ENCODE assay signal across 3 cellular contexts in genomic region chr12:79508622-79509021, GRCh38.
TF ChIP-seq lines count a peak whose summit lies in the region.

No MANE protein-coding gene starts in this region.

TF ChIP-seq in A549, 52 proteins besides CTCF, POLR2A, EP300 and RAD21:
- TF ChIP-seq USF2 (IDR thresholded peaks at IDR 0.05) (no peak), JUNB (IDR thresholded peaks at IDR 0.05) (no peak), REST (IDR thresholded peaks at IDR 0.05) (no peak), CEBPB (IDR thresholded peaks at IDR 0.05) (no peak), CHD2 (IDR thresholded peaks at IDR 0.05; ENCODE audit: low read length, partially characterized antibody) (no peak), MAZ (IDR thresholded peaks at IDR 0.05; ENCODE audit: borderline replicate concordance, low read depth, low read length) (no peak), POLR2AphosphoS2 (conservative IDR thresholded peaks at IDR 0.05; ENCODE audit: low read length) (no peak), HEYL (CRISPR knock-in tag; IDR thresholded peaks at IDR 0.05) (no peak), HOXA7 (CRISPR knock-in tag; IDR thresholded peaks at IDR 0.05) (no peak), PHF8 (IDR thresholded peaks at IDR 0.05; ENCODE audit: borderline replicate concordance, low read depth) (no peak), KDM1A (IDR thresholded peaks at IDR 0.05; ENCODE audit: low read depth) (no peak), ZFP36 (IDR thresholded peaks at IDR 0.05; ENCODE audit: borderline replicate concordance, partially characterized antibody) (no peak), CBX2 (IDR thresholded peaks at IDR 0.05; ENCODE audit: borderline replicate concordance, low read depth) (no peak), SMC3 (IDR thresholded peaks at IDR 0.05) (no peak), MYC (IDR thresholded peaks at IDR 0.05; ENCODE audit: borderline replicate concordance, low read length) (no peak), CHD4 (IDR thresholded peaks at IDR 0.05; ENCODE audit: borderline replicate concordance) (no peak), ATOH8 (CRISPR knock-in tag; IDR thresholded peaks at IDR 0.05; ENCODE audit: low read depth) (no peak), ESRRA (IDR thresholded peaks at IDR 0.05; ENCODE audit: borderline replicate concordance, low read length) (no peak)

TF ChIP-seq in GM23338, 12 proteins besides CTCF, POLR2A, EP300 and RAD21 (continued from another document):
- TF ChIP-seq ETS1 (IDR thresholded peaks at IDR 0.05) (no peak), EZH2phosphoT487 (IDR thresholded peaks at IDR 0.05; ENCODE audit: unreplicated experiment) (no peak), EZH2 (IDR thresholded peaks at IDR 0.05; ENCODE audit: low read depth, unreplicated experiment) (no peak)

TF ChIP-seq in H1, 55 proteins besides CTCF, POLR2A, EP300 and RAD21:
- TF ChIP-seq CTBP2 (IDR thresholded peaks at IDR 0.05; ENCODE audit: borderline replicate concordance, insufficient read depth, insufficient read length, low read length) (no peak), CBX5 (IDR thresholded peaks at IDR 0.05; ENCODE audit: low read depth, low read length) (no peak), MAFK (IDR thresholded peaks at IDR 0.05; ENCODE audit: low read depth, low read length) (no peak), TAF1 (IDR thresholded peaks at IDR 0.05; ENCODE audit: low read depth, low read length) (no peak), NANOG (IDR thresholded peaks at IDR 0.05; ENCODE audit: insufficient read depth, low read depth, low read length, poor library complexity, severe bottlenecking) (no peak), YY1 (IDR thresholded peaks at IDR 0.05; ENCODE audit: low read depth, low read length) (no peak), SIRT6 (IDR thresholded peaks at IDR 0.05; ENCODE audit: low read length) (no peak)
TF ChIP-seq in H1: peak in this region for 0.
